Comparison of ENCODE assay signal across 8 cellular contexts in genomic region chr11:8268530-8269461, GRCh38. TPM values are rescaled to one million over a fixed set of nuclear protein-coding genes. Genes with fewer than 3 reads are reported as not detected.
DNase-seq lines count a peak whose midpoint lies in the region; ATAC-seq and TF ChIP-seq lines count a peak whose summit lies in the region.

No MANE protein-coding gene starts in this region.

- peak; percentile 55 to 58 for ATAC-seq in left cardiac atrium
- ATAC-seq in HG02763 (IDR thresholded peaks at IDR 0.05; ENCODE audit: unreplicated experiment) = no peak
- no peak for ATAC-seq in HG03045 (IDR thresholded peaks at IDR 0.05; ENCODE audit: unreplicated experiment)

- no peaks in the 10 kb centered on the region for H3K9me3 Mint-ChIP-seq in Calu3 (ENCODE audit: low read depth, unreplicated experiment)

- peaks cover 15% of the 10 kb centered on the region for H3K4me1 ChIP-seq in NT2/D1 (ENCODE audit: insufficient read depth, insufficient read length)

- TF ChIP-seq CTCF in Calu3 (IDR thresholded peaks at IDR 0.05; ENCODE audit: unreplicated experiment) = no peak

- peaks cover 73% of the 10 kb centered on the region for H3K27me3 Mint-ChIP-seq in Calu3 (ENCODE audit: unreplicated experiment)

- H3K27ac Mint-ChIP-seq in Calu3 (ENCODE audit: unreplicated experiment) = no peak overlapping the region

- no peaks in the 10 kb centered on the region for H3K36me3 ChIP-seq in NT2/D1 (ENCODE audit: insufficient read depth, insufficient read length, low read length)

- intact Hi-C loops in Calu3 (cut with micrococcal nuclease; ENCODE audit: unreplicated experiment) = no loop called here
- intact Hi-C loops in left cardiac atrium (cut with DNase I) = no loop called here
- intact Hi-C loops in posterior vena cava (cut with DNase I) = no loop called here

- H3K9ac ChIP-seq in NT2/D1 (ENCODE audit: insufficient read length, low read depth) = peak overlapping the region; percentile 64

- H3K36me3 Mint-ChIP-seq in Calu3 (ENCODE audit: insufficient read depth, unreplicated experiment) = no peaks in the 10 kb centered on the region

- peak overlapping the region; percentile 46 for H3K4me3 Mint-ChIP-seq in Calu3 (ENCODE audit: low read depth, unreplicated experiment)

- H3K4me1 Mint-ChIP-seq in Calu3 (ENCODE audit: low read depth, unreplicated experiment) = peaks cover 6% of the 10 kb centered on the region

- H3K4me3 ChIP-seq in NT2/D1 (ENCODE audit: insufficient read length, low read depth) = peak overlapping the region; percentile 45

- CTCF ChIA-PET in Calu3 (lab: Charles Lee) = interaction anchor here (0.8 to 1.1 kb wide), 2 partner anchors 64 to 235 kb away, joined by 3 to 4 read pairs; no protein-coding TSS in a partner anchor

- H3K9me3 ChIP-seq in NT2/D1 (ENCODE audit: insufficient read depth, low read length) = no peaks in the 10 kb centered on the region; the same call in 1 of the 2 replicates

- no TSS peak for BruUV-seq in Calu3 (replicated peaks; lab: Mats Ljungman, UMichigan)

- DNase-seq in Calu3 = no peak
- no peak for DNase-seq in NT2/D1 (ENCODE audit: low read depth, low spot score)
- DNase-seq in left cardiac atrium = no peak
- DNase-seq in posterior vena cava (ENCODE audit: low spot score) = peak; percentile 73
- no peak for DNase-seq in Ammon's horn (ENCODE audit: low spot score)
- no peak for DNase-seq in NCI-H1092 treated with DMSO at 0.1 percent for 48 hours (lab: John Stamatoyannopoulos, UW)

- peaks cover 72% of the 10 kb centered on the region for H3K27me3 ChIP-seq in NT2/D1 (ENCODE audit: insufficient read depth, insufficient read length)

RNA-seq across cellular contexts. Expression of gene LMO1, which starts 5.1 kb away (rescaled TPM):
- not detected in 2 replicates for total RNA-seq in Calu3 (2022)
- total RNA-seq in left cardiac atrium = under 1 TPM in 1 of 2 donors, not detected in 1; 0.18 TPM
- total RNA-seq in posterior vena cava = under 1 TPM in 1 of 2 donors, not detected in 1; 0.38 TPM

Comparison
In these comparisons a context has a peak if more than half of its experiments do, and no peak if none do; other contexts are left out.
1. ATAC-seq: peak in left cardiac atrium (2 of 2); none in HG02763 (single experiment) and HG03045 (single experiment).